In the genomic region with DNA sequence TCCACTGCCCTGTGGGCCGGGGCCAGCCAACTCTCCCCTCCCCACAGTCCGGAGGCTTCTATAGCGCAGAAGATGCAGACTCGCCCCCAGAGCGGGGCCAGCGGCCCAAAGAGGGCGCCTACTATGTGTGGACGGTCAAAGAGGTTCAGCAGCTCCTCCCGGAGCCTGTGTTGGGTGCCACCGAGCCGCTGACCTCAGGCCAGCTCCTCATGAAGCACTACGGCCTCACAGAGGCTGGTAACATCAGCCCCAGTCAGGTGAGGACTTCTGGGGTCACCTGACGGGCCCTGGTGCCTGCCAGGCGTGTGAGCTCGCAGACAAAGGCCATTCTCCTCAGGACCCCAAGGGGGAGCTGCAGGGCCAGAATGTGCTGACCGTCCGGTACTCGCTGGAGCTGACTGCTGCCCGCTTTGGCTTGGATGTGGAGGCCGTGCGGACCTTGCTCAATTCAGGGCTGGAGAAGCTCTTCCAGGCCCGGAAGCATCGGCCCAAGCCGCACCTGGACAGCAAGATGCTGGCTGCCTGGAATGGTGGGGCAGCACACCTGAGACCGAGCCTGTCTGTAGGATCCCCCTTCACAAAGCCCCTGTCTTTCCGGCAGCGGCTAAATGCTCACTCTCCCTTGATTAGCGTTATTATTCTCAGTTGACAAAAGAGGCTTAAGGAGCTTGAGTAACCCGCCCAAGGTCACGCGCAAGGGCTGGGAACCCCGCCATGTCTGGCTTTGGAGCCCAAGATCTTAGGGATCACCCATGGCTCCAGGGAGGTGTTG, we compare ENCODE assay signal across 9 cellular contexts. TPM values are rescaled to one million over a fixed set of nuclear protein-coding genes. Genes with fewer than 3 reads are reported as not detected.
DNase-seq lines count a peak whose midpoint lies in the region; ATAC-seq and TF ChIP-seq lines count a peak whose summit lies in the region.
"Had no signal": no experiment of that assay in that cellular context is flagged by ENCODE, and none has a peak within 500 bp of the region (broad histone marks: within the 10 kb centered on the region; RNA-seq: fewer than 3 reads in every experiment).

No MANE protein-coding gene starts in this region.

- no peak for ATAC-seq in T-helper 17 cell

- no peaks in the 10 kb centered on the region for H3K36me3 Mint-ChIP-seq in HFFc6 (ENCODE audit: low read depth)
- H3K36me3 Mint-ChIP-seq in nephron (ENCODE audit: low read depth), result peaks cover 3% of the 10 kb centered on the region
- peaks cover 2% of the 10 kb centered on the region for H3K36me3 Mint-ChIP-seq in T-helper 17 cell (ENCODE audit: low read depth)

- DNase-seq in C1 segment of cervical spinal cord (lab: John Stamatoyannopoulos, UW) (peak in 12 of 14 donors; percentile 34 to 84 (median 50)), HFFc6 (peak; percentile 70), RKO (ENCODE audit: low spot score) (peak; percentile 44), erythroblast (lab: John Stamatoyannopoulos, UW) (peak; percentile 60 to 61), T-helper 17 cell (no peak)
- DNase-seq in activated effector memory CD4-positive, alpha-beta T cell treated with anti-CD3 and anti-CD28 coated beads, Interleukin-2, amount 50 U/mL, for 16 hours, result no peak
- no peak for DNase-seq in stimulated activated CD4-positive, alpha-beta T cell treated with anti-CD3 and anti-CD28 coated beads, Interleukin-15, amount 100 ng/mL, for 24 hours

- no peaks in the 10 kb centered on the region; the same call in 1 of the 2 replicates for H3K27me3 Mint-ChIP-seq in HFFc6 (ENCODE audit: insufficient read depth)
- peaks cover 25% of the 10 kb centered on the region for H3K27me3 Mint-ChIP-seq in nephron (ENCODE audit: low read depth)
- no peaks in the 10 kb centered on the region for H3K27me3 Mint-ChIP-seq in T-helper 17 cell
- H3K27me3 Mint-ChIP-seq: memory B cell had no signal

- H3K27ac Mint-ChIP-seq in HFFc6 (no peak overlapping the region), nephron (no peak overlapping the region), T-helper 17 cell (no peak overlapping the region)
- H3K27ac Mint-ChIP-seq: memory B cell had no signal

- TF ChIP-seq CTCF in HFFc6 (IDR thresholded peaks at IDR 0.05) (peak; percentile 87), nephron (IDR thresholded peaks at IDR 0.05; ENCODE audit: unreplicated experiment in 3 of 3) (peak; percentile 87 to 91 (median 90))

- H3K4me3 Mint-ChIP-seq in HFFc6 (no peak overlapping the region), nephron (peak overlapping the region in 1 of 3 experiments; percentile 10), T-helper 17 cell (no peak overlapping the region)
- H3K4me3 Mint-ChIP-seq: memory B cell had no signal

- H3K9me3 Mint-ChIP-seq in HFFc6 (no peaks in the 10 kb centered on the region), nephron (no peaks in the 10 kb centered on the region)
- H3K9me3 Mint-ChIP-seq: memory B cell had no signal

- TF ChIP-seq POLR2A in erythroblast (IDR thresholded peaks at IDR 0.05; ENCODE audit: low read length), result no peak

- no peaks in the 10 kb centered on the region for H3K9me3 ChIP-seq in T-helper 17 cell (ENCODE audit: control insufficient read depth, low read length, poor library complexity, severe bottlenecking)

- H3K4me1 Mint-ChIP-seq in HFFc6 (ENCODE audit: low read depth), result 0 out of 2 replicates have a peak, but pooled peaks cover 12% of the 10 kb centered on the region
- H3K4me1 Mint-ChIP-seq in nephron, result no peaks in the 10 kb centered on the region
- peaks cover 5% of the 10 kb centered on the region for H3K4me1 Mint-ChIP-seq in T-helper 17 cell

RNA-seq across cellular contexts. Expression of a gene that starts 3.9 kb away (rescaled TPM):
- 10 to 100 TPM; 53.4 to 71.2 (median 62.6) TPM for total RNA-seq in HFFc6 (2021; fragmentation: NEBNext Ultra II Directional; extraction: Animal tissue kit (Norgen Biotek cat#: 25700))
- total RNA-seq in T-helper 17 cell, result 10 to 100 TPM; 11.3 to 16.4 TPM

RNA-seq across cellular contexts. Expression of a gene that starts 9.7 kb away (rescaled TPM):
- under 1 TPM in 5 of 6 experiments, not detected in 1; 0.03 to 0.19 (median 0.05) TPM for total RNA-seq in HFFc6 (2021; fragmentation: NEBNext Ultra II Directional; extraction: Animal tissue kit (Norgen Biotek cat#: 25700))
- total RNA-seq in T-helper 17 cell, result under 1 TPM; 0.05 to 0.18 TPM

RNA-seq across cellular contexts. Expression of a gene that starts 18.3 kb away (rescaled TPM):
- total RNA-seq in HFFc6 (2021; fragmentation: NEBNext Ultra II Directional; extraction: Animal tissue kit (Norgen Biotek cat#: 25700)), result under 1 TPM in 1 of 6 experiments, not detected in 5; 0.05 TPM
- not detected for total RNA-seq in T-helper 17 cell

RNA-seq across cellular contexts. Expression of a gene that starts 42.6 kb away (rescaled TPM):
- under 1 TPM; 0.12 to 0.76 (median 0.28) TPM for total RNA-seq in HFFc6 (2021; fragmentation: NEBNext Ultra II Directional; extraction: Animal tissue kit (Norgen Biotek cat#: 25700))
- total RNA-seq in T-helper 17 cell, result 1 to 10 TPM; 1.2 to 1.3 TPM

Comparison
In these comparisons a context has a peak if more than half of its experiments do, and no peak if none do; other contexts are left out.
1. DNase-seq: peak in C1 segment of cervical spinal cord (12 of 14), HFFc6 (single experiment), RKO (single experiment) and erythroblast (2 of 2); none in T-helper 17 cell (0 of 3), activated effector memory CD4-positive, alpha-beta T cell treated with anti-CD3 and anti-CD28 coated beads, Interleukin-2, amount 50 U/mL, for 16 hours (single experiment) and stimulated activated CD4-positive, alpha-beta T cell treated with anti-CD3 and anti-CD28 coated beads, Interleukin-15, amount 100 ng/mL, for 24 hours (single experiment).